In the genomic region with DNA sequence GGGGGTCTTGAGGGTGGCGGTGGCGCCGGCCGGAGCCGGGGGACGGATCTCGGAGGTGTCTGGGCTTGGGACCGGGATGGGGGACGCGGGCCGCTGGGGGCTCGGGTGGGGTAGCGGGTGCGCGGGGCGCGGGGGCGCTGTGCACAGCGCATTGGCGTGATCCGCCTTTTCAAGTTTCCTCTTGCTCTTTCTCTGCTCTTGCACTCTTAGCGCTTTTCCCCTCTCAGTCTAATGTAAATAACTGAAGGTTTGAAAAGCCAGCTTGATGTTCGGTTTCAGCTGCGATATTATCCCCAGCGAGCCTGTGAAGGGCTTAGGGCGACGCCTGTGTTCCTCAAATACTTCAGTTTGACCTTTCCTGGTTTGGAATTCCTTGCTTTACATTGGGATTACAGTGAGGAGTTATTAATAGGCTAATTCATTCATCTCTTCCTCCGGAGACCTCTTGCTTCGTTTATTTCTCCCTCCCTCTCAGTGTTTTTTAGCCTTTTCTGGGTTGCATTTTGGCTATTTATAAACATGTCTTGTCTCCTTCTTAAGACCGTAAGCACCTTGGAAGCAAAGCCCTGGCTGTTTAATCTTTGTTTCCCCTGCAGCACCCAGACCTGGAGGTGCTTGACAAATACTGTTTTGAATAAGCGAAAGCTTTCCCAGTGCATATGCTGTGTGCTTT, we compare ENCODE assay signal across 8 cellular contexts. TPM values are rescaled to one million over a fixed set of nuclear protein-coding genes. Genes with fewer than 3 reads are reported as not detected.
DNase-seq lines count a peak whose midpoint lies in the region; ATAC-seq and TF ChIP-seq lines count a peak whose summit lies in the region.

No MANE protein-coding gene starts in this region.

- H3K9ac ChIP-seq in iPS-15b (ENCODE audit: low read depth, low read length) (no peak overlapping the region), skeletal muscle tissue (ENCODE audit: low read depth in 1 of 3, low read length in 3 of 3) (peak overlapping the region; percentile 79 to 93 (median 80))

- H3K36me3 ChIP-seq in BE2C (no peaks in the 10 kb centered on the region), iPS-15b (ENCODE audit: control insufficient read depth, insufficient read depth, low read length) (no peaks in the 10 kb centered on the region), skeletal muscle tissue (ENCODE audit: control insufficient read depth in 3 of 3, insufficient read depth in 3 of 3, low read length in 3 of 3) (peaks cover 0 to 2% (median 0%) of the 10 kb centered on the region in 3 donors)

- ATAC-seq in GM18868 (IDR thresholded peaks at IDR 0.05; ENCODE audit: unreplicated experiment) (peak; percentile 54), HG03135 (IDR thresholded peaks at IDR 0.05; ENCODE audit: unreplicated experiment) (peak; percentile 51)

- TF ChIP-seq CTCF in BE2C (IDR thresholded peaks at IDR 0.05; ENCODE audit: low read depth, low read length) (peak; percentile 24; the same call in 1 of the 2 replicates), astrocyte of the cerebellum (IDR thresholded peaks at IDR 0.05; ENCODE audit: low read depth, low read length, missing control alignments) (no peak)

- no peaks in the 10 kb centered on the region for H3K4me1 ChIP-seq in BE2C
- peaks cover 9% of the 10 kb centered on the region for H3K4me1 ChIP-seq in iPS-15b (ENCODE audit: control insufficient read depth, insufficient read depth, low read length)
- peaks cover 30 to 46% (median 35%) of the 10 kb centered on the region in 3 donors for H3K4me1 ChIP-seq in skeletal muscle tissue (ENCODE audit: control insufficient read depth in 3 of 3, insufficient read depth in 3 of 3, low read length in 3 of 3)

- DNase-seq in BE2C = no peak
- peak; percentile 38 for DNase-seq in RKO (ENCODE audit: low spot score)
- no peak for DNase-seq in astrocyte of the cerebellum (ENCODE audit: low read depth)
- DNase-seq in KG1 (lab: John Stamatoyannopoulos, UW) = no peak

- H3K9me3 ChIP-seq in BE2C (peaks cover 5% of the 10 kb centered on the region), iPS-15b (ENCODE audit: control insufficient read depth, insufficient read depth, low read length) (no peaks in the 10 kb centered on the region), skeletal muscle tissue (ENCODE audit: control insufficient read depth in 3 of 3, low read length in 3 of 3) (no peaks in the 10 kb centered on the region)

- in situ Hi-C loops in astrocyte of the cerebellum (cut with HindIII; ENCODE audit: low sequenced_read_pairs) = no loop called here

- H3K27me3 ChIP-seq in BE2C (no peaks in the 10 kb centered on the region), iPS-15b (ENCODE audit: control insufficient read depth, insufficient read depth, low read length) (no peaks in the 10 kb centered on the region), skeletal muscle tissue (ENCODE audit: control insufficient read depth in 3 of 3, insufficient read depth in 3 of 3, low read length in 3 of 3) (no peaks in the 10 kb centered on the region)

- peak overlapping the region; percentile 61 for H3K27ac ChIP-seq in skeletal muscle tissue (ENCODE audit: low read depth, low read length)

- H3K4me3 ChIP-seq in BE2C (ENCODE audit: low read depth, low read length) (peak overlapping the region; percentile 86), astrocyte of the cerebellum (ENCODE audit: low read depth, low read length) (peak overlapping the region; percentile 67), iPS-15b (ENCODE audit: low read depth, low read length) (peak overlapping the region; percentile 60), skeletal muscle tissue (ENCODE audit: low read length in 3 of 3) (peak overlapping the region; percentile 76 to 82 (median 79))

RNA-seq across cellular contexts. Expression of a gene that starts 0.7 kb away (rescaled TPM):
- 66.4 TPM for polyA plus RNA-seq in BE2C (2012; ENCODE audit: insufficient read depth, insufficient read length, low read depth)
- 25.1 TPM for total RNA-seq in skeletal muscle tissue
